In genomic region chr1:231013391-231014015, GRCh38 we compare ENCODE assay signal across 30 cellular contexts.
"Had no signal": no experiment of that assay in that cellular context is flagged by ENCODE, and none has a peak within 500 bp of the region (broad histone marks: within the 10 kb centered on the region; RNA-seq: fewer than 3 reads in every experiment).

No MANE protein-coding gene starts in this region.

- DNase-seq: activated B cell treated with CpG ODN at 0.5 μM for 24 hours; activated CD4-positive, alpha-beta T cell treated with anti-CD3 and anti-CD28 coated beads for 48 hours; activated CD4-positive, alpha-beta T cell treated with anti-CD3 and anti-CD28 coated beads, Interleukin-2, amount 50 U/mL, for 1 hour; activated CD4-positive, alpha-beta T cell treated with anti-CD3 and anti-CD28 coated beads, Interleukin-2, amount 50 U/mL, for 48 hours; activated CD8-positive, alpha-beta memory T cell treated with anti-CD3 and anti-CD28 coated beads for 24 hours; activated CD8-positive, alpha-beta T cell treated with anti-CD3 and anti-CD28 coated beads for 36 hours; activated effector memory CD4-positive, alpha-beta T cell treated with anti-CD3 and anti-CD28 coated beads, Interleukin-2, amount 50 U/mL, for 16 hours; activated naive CD4-positive, alpha-beta T cell treated with anti-CD3 and anti-CD28 coated beads for 36 hours; activated naive CD8-positive, alpha-beta T cell treated with anti-CD3 and anti-CD28 coated beads for 36 hours; activated naive CD8-positive, alpha-beta T cell treated with anti-CD3 and anti-CD28 coated beads, Interleukin-2, amount 50 U/mL, for 24 hours; activated T-cell treated with anti-CD3 and anti-CD28 coated beads, Interleukin-2, amount 50 U/mL, for 4 hours; adrenal gland; cortex of kidney; effector CD8-positive, alpha-beta T cell; erythroblast; esophagus squamous epithelium; gastrocnemius medialis; glutamatergic neuron; heart left ventricle; T-helper 1 cell; T-helper 17 cell; T1000; WERI-Rb-1 had no signal

- H3K4me3 Mint-ChIP-seq: activated B cell treated with CpG ODN at 0.5 μM for 24 hours; activated CD8-positive, alpha-beta T cell treated with anti-CD3 and anti-CD28 coated beads for 36 hours; activated naive CD4-positive, alpha-beta T cell treated with anti-CD3 and anti-CD28 coated beads for 36 hours; activated naive CD4-positive, alpha-beta T cell treated with anti-CD3 and anti-CD28 coated beads, Interleukin-2, amount 50 U/mL, for 24 hours; activated naive CD8-positive, alpha-beta T cell treated with anti-CD3 and anti-CD28 coated beads for 36 hours; activated naive CD8-positive, alpha-beta T cell treated with anti-CD3 and anti-CD28 coated beads, Interleukin-2, amount 50 U/mL, for 24 hours; activated T-cell treated with anti-CD3 and anti-CD28 coated beads, Interleukin-2, amount 50 U/mL, for 4 hours; activated T-helper 17 cell treated with anti-CD3 and anti-CD28 coated beads, Interleukin-2, amount 50 U/mL, for 72 hours; brain; T-helper 17 cell; T-helper 2 cell treated with Interferon-gamma antibody and Interleukin-4, amounts not matched to agents 5 μg/mL and 100 μg/mL, for 36 hours had no signal

- H3K36me3 ChIP-seq: adrenal gland, ascending aorta, breast epithelium, esophagus squamous epithelium, gastrocnemius medialis had no signal

- H3K36me3 Mint-ChIP-seq: activated naive CD8-positive, alpha-beta T cell treated with anti-CD3 and anti-CD28 coated beads for 36 hours; brain had no signal

- H3K9me3 Mint-ChIP-seq: activated B cell treated with CpG ODN at 0.5 μM for 24 hours; activated CD8-positive, alpha-beta T cell treated with anti-CD3 and anti-CD28 coated beads for 36 hours; activated naive CD4-positive, alpha-beta T cell treated with anti-CD3 and anti-CD28 coated beads for 36 hours; activated naive CD4-positive, alpha-beta T cell treated with anti-CD3 and anti-CD28 coated beads, Interleukin-2, amount 50 U/mL, for 24 hours; activated naive CD8-positive, alpha-beta T cell treated with anti-CD3 and anti-CD28 coated beads for 36 hours; activated naive CD8-positive, alpha-beta T cell treated with anti-CD3 and anti-CD28 coated beads, Interleukin-2, amount 50 U/mL, for 24 hours; activated T-cell treated with anti-CD3 and anti-CD28 coated beads, Interleukin-2, amount 50 U/mL, for 4 hours; activated T-helper 17 cell treated with anti-CD3 and anti-CD28 coated beads, Interleukin-2, amount 50 U/mL, for 72 hours; T-helper 2 cell treated with Interferon-gamma antibody and Interleukin-4, amounts not matched to agents 5 μg/mL and 100 μg/mL, for 36 hours had no signal

- H3K27me3 Mint-ChIP-seq: activated B cell treated with CpG ODN at 0.5 μM for 24 hours; activated CD8-positive, alpha-beta T cell treated with anti-CD3 and anti-CD28 coated beads for 36 hours; activated naive CD4-positive, alpha-beta T cell treated with anti-CD3 and anti-CD28 coated beads, Interleukin-2, amount 50 U/mL, for 24 hours; activated naive CD8-positive, alpha-beta T cell treated with anti-CD3 and anti-CD28 coated beads for 36 hours; activated naive CD8-positive, alpha-beta T cell treated with anti-CD3 and anti-CD28 coated beads, Interleukin-2, amount 50 U/mL, for 24 hours; activated T-helper 17 cell treated with anti-CD3 and anti-CD28 coated beads, Interleukin-2, amount 50 U/mL, for 72 hours; brain; T-helper 17 cell had no signal

- H3K4me3 ChIP-seq: adrenal gland, ascending aorta, breast epithelium, esophagus squamous epithelium, gastrocnemius medialis, heart left ventricle had no signal

- H3K4me1 ChIP-seq: adrenal gland, ascending aorta, breast epithelium, gastrocnemius medialis, heart left ventricle had no signal

- H3K27me3 ChIP-seq: adrenal gland, ascending aorta, breast epithelium, esophagus squamous epithelium, gastrocnemius medialis, heart left ventricle had no signal

- H3K9me3 ChIP-seq: adrenal gland, ascending aorta, breast epithelium, esophagus squamous epithelium, gastrocnemius medialis, heart left ventricle had no signal

- H3K27ac Mint-ChIP-seq: activated B cell treated with CpG ODN at 0.5 μM for 24 hours; activated CD8-positive, alpha-beta T cell treated with anti-CD3 and anti-CD28 coated beads for 36 hours; activated naive CD4-positive, alpha-beta T cell treated with anti-CD3 and anti-CD28 coated beads for 36 hours; activated naive CD4-positive, alpha-beta T cell treated with anti-CD3 and anti-CD28 coated beads, Interleukin-2, amount 50 U/mL, for 24 hours; activated naive CD8-positive, alpha-beta T cell treated with anti-CD3 and anti-CD28 coated beads for 36 hours; activated naive CD8-positive, alpha-beta T cell treated with anti-CD3 and anti-CD28 coated beads, Interleukin-2, amount 50 U/mL, for 24 hours; activated T-helper 17 cell treated with anti-CD3 and anti-CD28 coated beads, Interleukin-2, amount 50 U/mL, for 72 hours; brain; T-helper 17 cell; T-helper 2 cell treated with Interferon-gamma antibody and Interleukin-4, amounts not matched to agents 5 μg/mL and 100 μg/mL, for 36 hours had no signal

- H3K4me1 Mint-ChIP-seq: activated B cell treated with CpG ODN at 0.5 μM for 24 hours; activated naive CD4-positive, alpha-beta T cell treated with anti-CD3 and anti-CD28 coated beads, Interleukin-2, amount 50 U/mL, for 24 hours; activated naive CD8-positive, alpha-beta T cell treated with anti-CD3 and anti-CD28 coated beads for 36 hours; activated naive CD8-positive, alpha-beta T cell treated with anti-CD3 and anti-CD28 coated beads, Interleukin-2, amount 50 U/mL, for 24 hours; activated T-helper 17 cell treated with anti-CD3 and anti-CD28 coated beads, Interleukin-2, amount 50 U/mL, for 72 hours; brain; T-helper 17 cell had no signal

- H3K27ac ChIP-seq: adrenal gland, ascending aorta, breast epithelium, gastrocnemius medialis, heart left ventricle, WERI-Rb-1 had no signal

- ATAC-seq: activated CD4-positive, CD25-positive, alpha-beta regulatory T cell treated with anti-CD3 and anti-CD28 coated beads, Interleukin-2, amount 50 U/mL, for 24 hours; activated CD8-positive, alpha-beta T cell treated with anti-CD3 and anti-CD28 coated beads for 36 hours; activated naive CD8-positive, alpha-beta T cell treated with anti-CD3 and anti-CD28 coated beads, Interleukin-2, amount 50 U/mL, for 24 hours; activated T-cell treated with anti-CD3 and anti-CD28 coated beads, Interleukin-2, amount 50 U/mL, for 4 hours; activated T-helper 17 cell treated with anti-CD3 and anti-CD28 coated beads, Interleukin-2, amount 50 U/mL, for 72 hours; gastrocnemius medialis; heart left ventricle; T-helper 17 cell had no signal
